8 cellular contexts compared by ENCODE assay signal in the genomic region with DNA sequence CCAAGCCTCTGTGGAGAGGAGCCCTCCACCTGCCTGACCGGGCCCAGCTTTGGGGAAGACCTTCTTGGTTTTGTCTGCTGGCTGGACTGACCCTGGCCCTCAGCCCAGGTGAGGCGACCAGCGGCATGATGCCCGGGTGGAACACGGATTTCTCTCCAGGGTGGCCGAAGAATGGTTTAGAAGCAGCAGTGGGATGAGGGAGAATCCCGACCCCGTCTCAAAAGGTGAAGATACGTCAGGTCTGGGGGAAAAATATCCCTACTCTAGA. TPM values are rescaled to one million over a fixed set of nuclear protein-coding genes. Genes with fewer than 3 reads are reported as not detected.
DNase-seq lines count a peak whose midpoint lies in the region; ATAC-seq and TF ChIP-seq lines count a peak whose summit lies in the region.

No MANE protein-coding gene starts in this region.

- DNase-seq in RWPE2 (ENCODE audit: low spot score) (no peak), fibroblast of mammary gland (ENCODE audit: low read depth) (no peak), sigmoid colon (no peak), SHP77 treated with DMSO at 0.1 percent for 48 hours (lab: John Stamatoyannopoulos, UW) (no peak), GF-D8 (lab: John Stamatoyannopoulos, UW) (no peak), NCI-H187 treated with DMSO at 0.1 percent for 48 hours (lab: John Stamatoyannopoulos, UW) (no peak), retina (no peak)

- H3K27me3 ChIP-seq in RWPE2 (ENCODE audit: insufficient read depth, poor library complexity, severe bottlenecking) (no peaks in the 10 kb centered on the region), sigmoid colon (no peaks in the 10 kb centered on the region)

- H3K4me1 ChIP-seq in RWPE2 (ENCODE audit: insufficient read depth, poor library complexity, severe bottlenecking) (no peaks in the 10 kb centered on the region), sigmoid colon (peaks cover 0 to 48% (median 38%) of the 10 kb centered on the region in 4 donors)

- H3K36me3 ChIP-seq in RWPE2 (ENCODE audit: low read depth) (no peaks in the 10 kb centered on the region), sigmoid colon (no peaks in the 10 kb centered on the region)

- WGBS in sigmoid colon, 2 donors = 15 to 20% methylated on average over 9 of the region's 9 CpGs

- TF ChIP-seq POLR2A in sigmoid colon (IDR thresholded peaks at IDR 0.05) = no peak

- no peak for TF ChIP-seq CTCF in RWPE2 (IDR thresholded peaks at IDR 0.05; ENCODE audit: poor library complexity, severe bottlenecking)
- TF ChIP-seq CTCF in fibroblast of mammary gland (conservative IDR thresholded peaks at IDR 0.05; ENCODE audit: control insufficient read depth, insufficient read depth, low read depth, low read length) = no peak
- TF ChIP-seq CTCF in sigmoid colon (IDR thresholded peaks at IDR 0.05) = no peak

- ATAC-seq in GM18498 (IDR thresholded peaks at IDR 0.05; ENCODE audit: unreplicated experiment) = peak; percentile 15
- ATAC-seq in RWPE2 (ENCODE audit: low read depth) = no peak; the same call in 2 of the 3 replicates

- intact Hi-C loops in sigmoid colon (cut with DNase I) = no loop called here

- peak overlapping the region; percentile 71 for H3K4me3 ChIP-seq in RWPE2 (ENCODE audit: severe bottlenecking)
- H3K4me3 ChIP-seq in fibroblast of mammary gland (ENCODE audit: control insufficient read depth, low read depth, low read length) = peak overlapping the region; percentile 69
- H3K4me3 ChIP-seq in sigmoid colon = peak overlapping the region; percentile 73 to 89 (median 83)

- TF ChIP-seq EP300 in sigmoid colon (IDR thresholded peaks at IDR 0.05) = no peak

- H3K27ac ChIP-seq in RWPE2 (ENCODE audit: poor library complexity, severe bottlenecking) = peak overlapping the region; percentile 72
- peak overlapping the region; percentile 93 to 98 (median 95) for H3K27ac ChIP-seq in sigmoid colon

- H3K9me3 ChIP-seq in RWPE2 (ENCODE audit: severe bottlenecking) = no peaks in the 10 kb centered on the region
- H3K9me3 ChIP-seq in sigmoid colon = no peaks in the 10 kb centered on the region

RNA-seq across cellular contexts. Expression of a gene that starts 15.7 kb away (rescaled TPM):
- 1 to 10 TPM; 1.5 to 5.3 (median 3.5) TPM for total RNA-seq in sigmoid colon
- 1 to 10 TPM; 4.2 to 5.5 (median 4.6) TPM for polyA plus RNA-seq in sigmoid colon

RNA-seq across cellular contexts. Expression of a gene that starts 21.1 kb away (rescaled TPM):
- total RNA-seq in sigmoid colon = 100 to 1,000 TPM; 109 to 180 (median 126) TPM
- 100 to 1,000 TPM in 2 of 3 donors, 10 to 100 TPM in 1; 86.2 to 116 (median 102) TPM for polyA plus RNA-seq in sigmoid colon

RNA-seq across cellular contexts. Expression of a gene that starts 48.5 kb away (rescaled TPM):
- total RNA-seq in sigmoid colon = 10 to 100 TPM in 2 of 4 donors, 1 to 10 TPM in 2; 5.4 to 16.1 (median 11.4) TPM
- polyA plus RNA-seq in sigmoid colon = 10 to 100 TPM; 12.6 to 60.0 (median 22.4) TPM
